In the genomic region with DNA sequence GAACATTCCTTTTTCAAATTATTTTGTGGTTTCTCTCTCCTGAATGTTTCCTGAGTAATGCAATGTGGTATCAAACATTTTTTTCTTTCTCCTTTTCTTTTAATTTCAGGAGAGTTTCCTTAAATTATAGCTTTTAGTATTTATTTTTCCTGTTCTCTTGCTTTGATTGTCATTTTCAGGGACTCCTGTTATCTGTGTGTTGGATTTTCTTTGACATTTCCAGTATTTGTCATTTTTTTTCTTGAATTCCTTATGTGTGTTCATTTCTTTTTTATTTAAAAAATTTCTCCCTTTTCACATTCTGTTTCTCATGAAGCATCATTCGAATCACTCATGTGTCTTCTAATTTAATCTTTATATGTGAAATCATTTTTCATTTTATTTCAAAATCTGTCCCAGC, we compare ENCODE assay signal across 37 cellular contexts.
"Had no signal": no experiment of that assay in that cellular context is flagged by ENCODE, and none has a peak within 500 bp of the region (broad histone marks: within the 10 kb centered on the region; RNA-seq: fewer than 3 reads in every experiment).

No MANE protein-coding gene starts in this region.

- H3K27ac ChIP-seq: adrenal gland, ascending aorta, body of pancreas, brain microvascular endothelial cell, breast epithelium, cardiac muscle cell had no signal

- H3K36me3 ChIP-seq: adrenal gland, ascending aorta, brain microvascular endothelial cell, breast epithelium, cardiac muscle cell had no signal

- ATAC-seq: activated naive CD8-positive, alpha-beta T cell treated with anti-CD3 and anti-CD28 coated beads, Interleukin-2, amount 50 U/mL, for 24 hours; activated T-cell treated with anti-CD3 and anti-CD28 coated beads, Interleukin-2, amount 50 U/mL, for 4 hours; activated T-cell treated with anti-CD3 and anti-CD28 coated beads, Interleukin-2, amount 50 U/mL, for 72 hours; activated T-helper 17 cell treated with anti-CD3 and anti-CD28 coated beads, Interleukin-2, amount 50 U/mL, for 72 hours; body of pancreas had no signal

- DNase-seq: activated effector memory CD4-positive, alpha-beta T cell treated with anti-CD3 and anti-CD28 coated beads, Interleukin-2, amount 50 U/mL, for 16 hours; activated effector memory CD4-positive, alpha-beta T cell treated with Interleukin-2 at 50 U/mL for 16 hours; activated gamma-delta T cell; activated gamma-delta T cell treated with Interleukin-2 at 50 U/mL for 16 hours; activated naive CD4-positive, alpha-beta T cell; activated naive CD4-positive, alpha-beta T cell treated with anti-CD3 and anti-CD28 coated beads for 36 hours; activated naive CD4-positive, alpha-beta T cell treated with anti-CD3 and anti-CD28 coated beads, Interleukin-2, amount 10 ng/mL, durations not matched to agents 7 days and 5 days; activated naive CD4-positive, alpha-beta T cell treated with anti-CD3 and anti-CD28 coated beads, Interleukin-2, amount 50 U/mL, for 16 hours; activated naive CD4-positive, alpha-beta T cell treated with Interleukin-2 at 50 U/mL for 16 hours; activated naive CD8-positive, alpha-beta T cell treated with anti-CD3 and anti-CD28 coated beads for 36 hours; activated naive CD8-positive, alpha-beta T cell treated with anti-CD3 and anti-CD28 coated beads, Interleukin-2, amount 10 ng/mL, durations not matched to agents 7 days and 5 days; activated naive CD8-positive, alpha-beta T cell treated with anti-CD3 and anti-CD28 coated beads, Interleukin-2, amount 50 U/mL, for 24 hours; activated T-cell treated with anti-CD3 and anti-CD28 coated beads, Interleukin-2, amount 50 U/mL, for 1 hour; activated T-cell treated with anti-CD3 and anti-CD28 coated beads, Interleukin-2, amount 50 U/mL, for 24 hours; activated T-cell treated with anti-CD3 and anti-CD28 coated beads, Interleukin-2, amount 50 U/mL, for 4 hours; activated T-cell treated with anti-CD3 and anti-CD28 coated beads, Interleukin-2, amount 50 U/mL, for 48 hours; activated T-cell treated with anti-CD3 and anti-CD28 coated beads, Interleukin-2, amount 50 U/mL, for 72 hours; adrenal gland; amniotic stem cell; amygdala; anterior cingulate cortex; aorta; body of pancreas; brain microvascular endothelial cell; caudate nucleus; central memory CD4-positive, alpha-beta T cell; cerebellar nuclear complex had no signal

- H3K36me3 Mint-ChIP-seq: activated naive CD4-positive, alpha-beta T cell treated with anti-CD3 and anti-CD28 coated beads, Interleukin-2, amount 10 ng/mL, durations not matched to agents 7 days and 5 days; activated naive CD4-positive, alpha-beta T cell treated with anti-CD3 and anti-CD28 coated beads, Interleukin-2, amount 50 U/mL, for 24 hours; activated naive CD8-positive, alpha-beta T cell; activated naive CD8-positive, alpha-beta T cell treated with anti-CD3 and anti-CD28 coated beads for 36 hours; activated naive CD8-positive, alpha-beta T cell treated with anti-CD3 and anti-CD28 coated beads, Interleukin-2, amount 10 ng/mL, durations not matched to agents 7 days and 5 days; brain had no signal

- H3K4me1 ChIP-seq: adrenal gland, ascending aorta, body of pancreas, breast epithelium had no signal

- H3K9me3 ChIP-seq: adrenal gland, ascending aorta had no signal

- H3K4me3 ChIP-seq: adrenal gland, ascending aorta, body of pancreas, breast epithelium, cardiac muscle cell had no signal

- H3K9me3 Mint-ChIP-seq: activated T-helper 17 cell treated with anti-CD3 and anti-CD28 coated beads, Interleukin-2, amount 50 U/mL, for 72 hours; central memory CD8-positive, alpha-beta T cell had no signal

- H3K27ac Mint-ChIP-seq: activated naive CD4-positive, alpha-beta T cell treated with anti-CD3 and anti-CD28 coated beads for 36 hours; activated naive CD4-positive, alpha-beta T cell treated with anti-CD3 and anti-CD28 coated beads, Interleukin-2, amount 10 ng/mL, durations not matched to agents 7 days and 5 days; activated naive CD4-positive, alpha-beta T cell treated with anti-CD3 and anti-CD28 coated beads, Interleukin-2, amount 50 U/mL, for 24 hours; activated naive CD8-positive, alpha-beta T cell; activated naive CD8-positive, alpha-beta T cell treated with anti-CD3 and anti-CD28 coated beads for 36 hours; activated naive CD8-positive, alpha-beta T cell treated with anti-CD3 and anti-CD28 coated beads, Interleukin-2, amount 10 ng/mL, durations not matched to agents 7 days and 5 days; activated naive CD8-positive, alpha-beta T cell treated with anti-CD3 and anti-CD28 coated beads, Interleukin-2, amount 50 U/mL, for 24 hours; activated T-cell treated with anti-CD3 and anti-CD28 coated beads, Interleukin-2, amount 50 U/mL, for 24 hours; activated T-cell treated with anti-CD3 and anti-CD28 coated beads, Interleukin-2, amount 50 U/mL, for 72 hours; activated T-helper 1 cell treated with anti-CD3 and anti-CD28 coated beads, Interleukin-12 subunit alpha, Interleukin-12 subunit beta, Interleukin-2, Interleukin-4 antibody, amounts not matched to agents 30 ng/mL and 10 ng/mL and 1 ng/mL, durations not matched to agents 14 hours and 24 hours and 36 hours; activated T-helper 17 cell treated with anti-CD3 and anti-CD28 coated beads, Interleukin-2, amount 50 U/mL, for 72 hours; activated T-helper 2 cell treated with anti-CD3 and anti-CD28 coated beads, Interferon-gamma antibody, Interleukin-2, Interleukin-4, amounts not matched to agents 10 μg/mL and 5 μg/mL and 100 μg/mL, durations not matched to agents 14 hours and 24 hours and 36 hours; brain had no signal
